Comparison of ENCODE assay signal across 9 cellular contexts in genomic region chr14:56581041-56581727, GRCh38. TPM values are rescaled to one million over a fixed set of nuclear protein-coding genes. Genes with fewer than 3 reads are reported as not detected.
DNase-seq lines count a peak whose midpoint lies in the region; ATAC-seq, FAIRE-seq and TF ChIP-seq lines count a peak whose summit lies in the region.
"Had no signal": no experiment of that assay in that cellular context is flagged by ENCODE, and none has a peak within 500 bp of the region (broad histone marks: within the 10 kb centered on the region; RNA-seq: fewer than 3 reads in every experiment).

No MANE protein-coding gene starts in this region.

- H3K9me3 Mint-ChIP-seq in IgD-negative memory B cell = no peaks in the 10 kb centered on the region
- H3K9me3 Mint-ChIP-seq in nephron progenitor cell = no peaks in the 10 kb centered on the region

- H3K4me3 ChIP-seq in K562 = peak overlapping the region; percentile 94

- H3K27ac Mint-ChIP-seq in IgD-negative memory B cell = peak overlapping the region in 2 of 3 donors; percentile 5 to 98
- H3K27ac Mint-ChIP-seq in nephron progenitor cell = no peak overlapping the region

- H3K9me1 ChIP-seq in K562 (ENCODE audit: control insufficient read depth, insufficient read depth, low read length) = no peaks in the 10 kb centered on the region

- peaks cover 2% of the 10 kb centered on the region for H3K27me3 Mint-ChIP-seq in IgD-negative memory B cell
- H3K27me3 Mint-ChIP-seq in nephron progenitor cell (ENCODE audit: low read depth, poor library complexity) = no peaks in the 10 kb centered on the region

- no peaks in the 10 kb centered on the region for H3K9me3 ChIP-seq in ES-I3 (ENCODE audit: control insufficient read depth, insufficient read depth, low read length)
- no peaks in the 10 kb centered on the region for H3K9me3 ChIP-seq in K562 (replicated peaks; ENCODE audit: control insufficient read depth, insufficient read depth, low read depth, low read length)

- H3K4me2 ChIP-seq in K562 (ENCODE audit: insufficient read depth, low read length) = peak overlapping the region; percentile 88

- peak overlapping the region in 3 of 4 donors; percentile 91 to 97 (median 96) for H3K4me3 Mint-ChIP-seq in IgD-negative memory B cell
- peak overlapping the region; percentile 92 for H3K4me3 Mint-ChIP-seq in nephron progenitor cell

- intact Hi-C loops in K562 (cut with micrococcal nuclease) = no loop called here

- H4K20me1 ChIP-seq in K562 (replicated peaks; ENCODE audit: control insufficient read depth, insufficient read depth, low read length) = no peaks in the 10 kb centered on the region

- H3K79me2 ChIP-seq in K562 (ENCODE audit: control insufficient read depth, insufficient read depth, low read length) = peaks cover 41% of the 10 kb centered on the region

- ATAC-seq in K562 (no peak), HG03521 (IDR thresholded peaks at IDR 0.05; ENCODE audit: unreplicated experiment) (no peak)

- no peaks in the 10 kb centered on the region for H3K36me3 ChIP-seq in ES-I3 (ENCODE audit: insufficient read depth, low read length)
- peaks cover 4% of the 10 kb centered on the region; the same call in 1 of the 3 replicates for H3K36me3 ChIP-seq in K562 (ENCODE audit: control insufficient read depth, insufficient read depth, low read length)

- no peak overlapping the region for H2AFZ ChIP-seq in K562 (ENCODE audit: low read depth, low read length)

- peaks cover 23 to 32% (median 29%) of the 10 kb centered on the region in 3 donors for H3K4me1 Mint-ChIP-seq in IgD-negative memory B cell
- peaks cover 13% of the 10 kb centered on the region for H3K4me1 Mint-ChIP-seq in nephron progenitor cell

- H3K4me1 ChIP-seq in ES-I3 (ENCODE audit: insufficient read depth, low read length) = no peaks in the 10 kb centered on the region; the same call in 1 of the 2 replicates
- H3K4me1 ChIP-seq in K562 (replicated peaks in 1 of 2; ENCODE audit: control insufficient read depth in 2 of 2, insufficient read depth in 2 of 2, low read length in 2 of 2) = peaks cover 3 to 13% of the 10 kb centered on the region in 2 experiments; a peak in 3 of 5 replicates

- no peaks in the 10 kb centered on the region for H3K27me3 ChIP-seq in K562 (ENCODE audit: control insufficient read depth in 2 of 2, insufficient read depth in 2 of 2, low read length in 2 of 2)

- WGBS in K562 (ENCODE audit: insufficient coverage, low coverage, missing lambda C conversion rate) = 22% methylated on average over 6 of the region's 6 CpGs

- no peak for TF ChIP-seq EP300 in K562 (IDR thresholded peaks at IDR 0.05; ENCODE audit: low read length)

- H3K36me3 Mint-ChIP-seq in IgD-negative memory B cell (no peaks in the 10 kb centered on the region), nephron progenitor cell (ENCODE audit: low read depth) (no peaks in the 10 kb centered on the region)

- peak overlapping the region; percentile 71; the same call in 1 of the 2 replicates for H3K9ac ChIP-seq in ES-I3 (ENCODE audit: low read depth, low read length)
- H3K9ac ChIP-seq in K562 (ENCODE audit: insufficient read depth in 1 of 2, low read depth in 2 of 2, low read length in 2 of 2) = peak overlapping the region in 1 of 2 experiments; percentile 91; a peak in 2 of 4 replicates

- no peak for TF ChIP-seq POLR2A in K562 (conservative IDR thresholded peaks at IDR 0.05)

- FAIRE-seq in K562 (lab: Jason Lieb, UNC) = no peak

- TF ChIP-seq RAD21 in K562 (CRISPR knock-in tag; conservative IDR thresholded peaks at IDR 0.05 in 1 of 2, IDR thresholded peaks at IDR 0.05 in 1 of 2) = no peak

- CTCF ChIA-PET in K562 (lab: Yijun Ruan, JAX; ENCODE audit: low intra/inter-chr PET ratio) = no interaction called here

- no peak overlapping the region for H3K27ac ChIP-seq in K562 (ENCODE audit: extremely low read depth, low read depth, low read length)

- BruUV-seq in K562 (replicated peaks; lab: Mats Ljungman, UMichigan) = no TSS peak

- POLR2A ChIA-PET in K562 (lab: Yijun Ruan, JAX) = interaction anchor here (0.8 to 3.6 kb wide), 2 partner anchors 9 to 11 kb away, joined by 3 to 12 read pairs; no protein-coding TSS in a partner anchor

- DNase-seq in K562 (ENCODE audit: extremely low read depth in 1 of 4, low spot score in 3 of 4) = no peak
- no peak for DNase-seq in nephron progenitor cell
- DNase-seq in HuH-7 (ENCODE audit: low spot score) = no peak
- no peak for DNase-seq in NCI-H1092 treated with DMSO at 0.1 percent for 48 hours (lab: John Stamatoyannopoulos, UW)
- DNase-seq in stimulated activated naive CD4-positive, alpha-beta T cell (lab: John Stamatoyannopoulos, UW) = no peak
- DNase-seq: midbrain had no signal

- in situ Hi-C loops in K562 (cut with MboI) = no loop called here

- no peak for TF ChIP-seq CTCF in K562 (IDR thresholded peaks at IDR 0.05 in 2 of 3, conservative IDR thresholded peaks at IDR 0.05 in 1 of 3; ENCODE audit: insufficient read depth in 2 of 3, low read depth in 1 of 3, low read length in 3 of 3)
- no peak for TF ChIP-seq CTCF in nephron progenitor cell (IDR thresholded peaks at IDR 0.05)

TF ChIP-seq in K562, 482 proteins besides CTCF, POLR2A, EP300 and RAD21:
- TF ChIP-seq GTF3C2 (IDR thresholded peaks at IDR 0.05; ENCODE audit: borderline replicate concordance, extremely low read depth, insufficient read length) = no peak
- TF ChIP-seq PKNOX1 (IDR thresholded peaks at IDR 0.05) = peak; percentile 11; the same call in 1 of the 2 replicates
- peak; percentile 63 for TF ChIP-seq SPI1 (IDR thresholded peaks at IDR 0.05; ENCODE audit: borderline replicate concordance, low read depth, low read length)
- TF ChIP-seq E2F4 (CRISPR knock-in tag; IDR thresholded peaks at IDR 0.05; ENCODE audit: low read depth) = no peak

RNA-seq across cellular contexts. Expression of gene TMEM260, which starts 1.6 kb away (rescaled TPM):
- polyA plus RNA-seq in IgD-negative memory B cell (16.9 TPM), K562 (2011; rRNA removed) (7.7 and 9.4 TPM in 2 replicates), K562 (2014; fragmentation: Illumina TruSeq; extraction: Trizol) (4.0 and 6.0 TPM in 2 replicates), K562 (2014; fragmentation: Nextera tagmentation; extraction: Ambion mirVana) (1 to 10 TPM; 2.2 to 2.4 TPM), K562 (2014; rRNA removed) (2.8 and 5.0 TPM in 2 replicates)
- 23.4 and 40.8 TPM in 2 replicates for total RNA-seq in K562 (2011; cell fraction: chromatin; rRNA removed; ENCODE audit: low replicate concordance)
- total RNA-seq in K562 (2011; cell fraction: nucleolus; rRNA removed) = 15.2 and 18.8 TPM in 2 replicates
- 22.7 and 33.7 TPM in 2 replicates for total RNA-seq in K562 (2011; cell fraction: nucleoplasm; rRNA removed)
- total RNA-seq in K562 (2014; rRNA removed) (4.4 and 5.4 TPM in 2 replicates), K562 (2014; rRNA removed; fragmentation: Illumina TruSeq; extraction: Trizol) (7.2 and 7.8 TPM in 2 replicates), K562 (2015; rRNA removed; fragmentation: Illumina TruSeq; extraction: Trizol) (6.4 and 7.7 TPM in 2 replicates), K562 (2021) (6.8 and 7.6 TPM in 2 replicates)
- 5.0 and 6.8 TPM in 2 replicates for polyA plus RNA-seq in K562 (2011; cell fraction: cytosol; rRNA removed)
- 21.8 and 23.9 TPM in 2 replicates for polyA plus RNA-seq in K562 (2011; cell fraction: nucleus; rRNA removed)
- polyA plus RNA-seq in K562 (2012) = 3.4 and 8.0 TPM in 2 replicates
- 15.2 and 15.4 TPM in 2 replicates for polyA minus RNA-seq in K562 (2011; rRNA and poly(A)+ RNA removed)
- 6.7 and 7.4 TPM in 2 replicates for polyA minus RNA-seq in K562 (2011; cell fraction: cytosol; rRNA and poly(A)+ RNA removed)
- polyA minus RNA-seq in K562 (2011; cell fraction: nucleus; rRNA and poly(A)+ RNA removed) = 37.4 and 38.8 TPM in 2 replicates
